ENCODE assay signal across 8 cellular contexts in genomic region chr4:112214397-112215264, GRCh38. TPM values are rescaled to one million over a fixed set of nuclear protein-coding genes. Genes with fewer than 3 reads are reported as not detected.
A peak's percentile ranks its signal among the peaks of the same experiment; 100 is the strongest.
DNase-seq lines count a peak whose midpoint lies in the region; ATAC-seq and TF ChIP-seq lines count a peak whose summit lies in the region.

No MANE protein-coding gene starts in this region.

- no peak overlapping the region for H2BK5ac ChIP-seq in H9 (ENCODE audit: insufficient read length, low read length)

- no peak overlapping the region for H2BK15ac ChIP-seq in H9 (ENCODE audit: low read depth, low read length)

- H3K9me3 ChIP-seq in stomach (no peaks in the 10 kb centered on the region), H9 (ENCODE audit: control insufficient read depth, low read depth, low read length) (peaks cover 4% of the 10 kb centered on the region)

- no peaks in the 10 kb centered on the region for H3K23me2 ChIP-seq in H9 (ENCODE audit: insufficient read length, low read depth, low read length, poor library complexity, severe bottlenecking)

- no peak overlapping the region for H2AK5ac ChIP-seq in H9 (ENCODE audit: insufficient read length, low read length)

- H4K8ac ChIP-seq in H9 (replicated peaks; ENCODE audit: insufficient read length, low read depth, low read length), result no peak overlapping the region

- H2BK20ac ChIP-seq in H9 (ENCODE audit: low read depth, low read length, poor library complexity, severe bottlenecking), result no peak overlapping the region

- H4K91ac ChIP-seq in H9 (ENCODE audit: insufficient read length, low read depth, low read length), result no peak overlapping the region

- no peak overlapping the region for H3K56ac ChIP-seq in H9 (ENCODE audit: insufficient read length, low read depth, low read length)

- H3K4me1 ChIP-seq in stomach (no peaks in the 10 kb centered on the region), H9 (ENCODE audit: insufficient read depth, low read length) (no peaks in the 10 kb centered on the region)

- no peak overlapping the region for H3K14ac ChIP-seq in H9 (ENCODE audit: insufficient read depth, low read length)

- H3K4me3 Mint-ChIP-seq in CD14-positive monocyte (no peak overlapping the region), H9 (no peak overlapping the region)

- no peaks in the 10 kb centered on the region for H3K27me3 ChIP-seq in stomach
- no peaks in the 10 kb centered on the region for H3K27me3 ChIP-seq in H9 (ENCODE audit: insufficient read depth, low read length)

- TF ChIP-seq POLR2A in erythroblast (IDR thresholded peaks at IDR 0.05; ENCODE audit: low read length) (no peak), stomach (IDR thresholded peaks at IDR 0.05) (no peak), lower leg skin (IDR thresholded peaks at IDR 0.05) (no peak)

- H3K36me3 Mint-ChIP-seq in CD14-positive monocyte (no peaks in the 10 kb centered on the region), H9 (ENCODE audit: insufficient read depth in 1 of 3, low read depth in 3 of 3) (peaks cover 0 to 6% (median 0%) of the 10 kb centered on the region in 3 experiments; a peak in 2 of 7 replicates)

- H3T11ph ChIP-seq in H9 (ENCODE audit: low read length), result no peak overlapping the region

- DNase-seq in CD14-positive monocyte (ENCODE audit: low spot score) (no peak), OCI-M1 (lab: John Stamatoyannopoulos, UW) (peak; percentile 74), erythroblast (lab: John Stamatoyannopoulos, UW) (peak; percentile 9 to 26), stomach (no peak), lower leg skin (ENCODE audit: low spot score in 2 of 2) (no peak), H9 (no peak)

- H3K4me3 ChIP-seq in stomach, result no peak overlapping the region
- H3K4me3 ChIP-seq in lower leg skin (ENCODE audit: low read depth, poor library complexity, severe bottlenecking), result no peak overlapping the region

- intact Hi-C loops in CD14-positive monocyte (cut with micrococcal nuclease), result no loop called here
- intact Hi-C loops in stomach (cut with DNase I; ENCODE audit: low total_unique reads), result no loop called here
- intact Hi-C loops in lower leg skin (cut with DNase I; ENCODE audit: low total_unique reads), result no loop called here

- peak overlapping the region; percentile 72 to 96 (median 91) for H3K27ac Mint-ChIP-seq in CD14-positive monocyte
- no peak overlapping the region for H3K27ac Mint-ChIP-seq in H9

- no peak overlapping the region for H3K4ac ChIP-seq in H9 (ENCODE audit: low read depth, low read length)

- no peak overlapping the region for H3K18ac ChIP-seq in H9 (ENCODE audit: insufficient read length, low read depth, low read length)

- no peak overlapping the region for H4K5ac ChIP-seq in H9 (ENCODE audit: insufficient read length, low read depth, low read length)

- peaks cover 0 to 2% (median 2%) of the 10 kb centered on the region in 3 donors for H3K27me3 Mint-ChIP-seq in CD14-positive monocyte (ENCODE audit: low read depth in 3 of 3)
- H3K27me3 Mint-ChIP-seq in H9 (ENCODE audit: low read depth), result peaks cover 2% of the 10 kb centered on the region; the same call in 1 of the 2 replicates

- TF ChIP-seq EP300 in stomach (IDR thresholded peaks at IDR 0.05), result no peak

- ATAC-seq in GM18867 (IDR thresholded peaks at IDR 0.05; ENCODE audit: unreplicated experiment), result peak; percentile 55
- ATAC-seq in GM21381 (IDR thresholded peaks at IDR 0.05; ENCODE audit: unreplicated experiment), result no peak

- no peak overlapping the region for H3K9ac ChIP-seq in H9 (ENCODE audit: extremely low read depth, insufficient read length, low read length)

- no peak overlapping the region for H2AFZ ChIP-seq in H9 (ENCODE audit: low read length)

- TF ChIP-seq CTCF in CD14-positive monocyte (IDR thresholded peaks at IDR 0.05) (no peak), stomach (IDR thresholded peaks at IDR 0.05) (peak in 5 of 7 experiments; percentile 14 to 57 (median 44)), lower leg skin (IDR thresholded peaks at IDR 0.05) (no peak), H9 (conservative IDR thresholded peaks at IDR 0.05) (no peak; the same call in 2 of the 3 replicates)

- no peaks in the 10 kb centered on the region for H3K79me1 ChIP-seq in H9 (ENCODE audit: insufficient read depth, low read depth, low read length, poor library complexity, severe bottlenecking)

- H3K23ac ChIP-seq in H9 (ENCODE audit: insufficient read length, low read depth, low read length), result no peak overlapping the region

- no peaks in the 10 kb centered on the region for H3K79me2 ChIP-seq in H9 (ENCODE audit: insufficient read depth, low read length)

- H3K4me2 ChIP-seq in H9 (ENCODE audit: insufficient read depth, insufficient read length, low read length), result no peak overlapping the region

- H2BK120ac ChIP-seq in H9 (ENCODE audit: low read depth, low read length, poor library complexity, severe bottlenecking), result no peak overlapping the region

- H3K36me3 ChIP-seq in stomach, result no peaks in the 10 kb centered on the region

- H3K4me1 Mint-ChIP-seq in CD14-positive monocyte, result peaks cover 25% of the 10 kb centered on the region
- no peaks in the 10 kb centered on the region for H3K4me1 Mint-ChIP-seq in H9

- H4K20me1 ChIP-seq in H9 (ENCODE audit: control insufficient read depth, insufficient read depth, insufficient read length), result no peaks in the 10 kb centered on the region

- H3K9me3 Mint-ChIP-seq in CD14-positive monocyte, result peaks cover 0 to 1% (median 0%) of the 10 kb centered on the region in 7 donors
- H3K9me3 Mint-ChIP-seq in H9, result peaks cover 2 to 11% of the 10 kb centered on the region in 2 experiments; a peak in 3 of 5 replicates

- H3K27ac ChIP-seq in stomach, result no peak overlapping the region
- H3K27ac ChIP-seq in H9 (ENCODE audit: insufficient read length, low read depth, low read length), result no peak overlapping the region

- no peak overlapping the region for H2BK12ac ChIP-seq in H9 (ENCODE audit: insufficient read length, low read depth, low read length)

RNA-seq across cellular contexts. Expression of gene AP1AR, which starts 17.0 kb away (rescaled TPM):
- 10 to 100 TPM; 14.6 to 15.8 TPM for polyA plus RNA-seq in CD14-positive monocyte
- 10 to 100 TPM; 11.6 to 35.6 (median 22.6) TPM for total RNA-seq in stomach
- polyA plus RNA-seq in stomach, result 10 to 100 TPM in 1 of 3 donors, 1 to 10 TPM in 2; 9.5 to 12.7 (median 9.9) TPM
- total RNA-seq in lower leg skin, result 10 to 100 TPM; 12.9 to 24.9 (median 17.4) TPM
- 23.5 and 24.2 TPM in 2 replicates for total RNA-seq in H9 (2021)

Comparison
In these comparisons a context has a peak if more than half of its experiments do, and no peak if none do; other contexts are left out.
1. DNase-seq: peak in OCI-M1 (single experiment) and erythroblast (2 of 2); none in CD14-positive monocyte (single experiment), stomach (single experiment), lower leg skin (0 of 2) and H9 (single experiment).
2. H3K27ac Mint-ChIP-seq: peak in CD14-positive monocyte (7 of 7); none in H9 (0 of 3).
3. CTCF ChIP-seq: peak in stomach (5 of 7); none in CD14-positive monocyte (single experiment), lower leg skin (0 of 3) and H9 (single experiment).